Comparison of ENCODE assay signal across 17 cellular contexts in genomic region chr18:3046216-3046808, GRCh38. TPM values are rescaled to one million over a fixed set of nuclear protein-coding genes. Genes with fewer than 3 reads are reported as not detected.
A peak's percentile ranks its signal among the peaks of the same experiment; 100 is the strongest.
DNase-seq lines count a peak whose midpoint lies in the region; ATAC-seq and FAIRE-seq lines count a peak whose summit lies in the region.
"Had no signal": no experiment of that assay in that cellular context is flagged by ENCODE, and none has a peak within 500 bp of the region (broad histone marks: within the 10 kb centered on the region; RNA-seq: fewer than 3 reads in every experiment).

No MANE protein-coding gene starts in this region.

- no peak overlapping the region for H3K4me3 Mint-ChIP-seq in activated T-cell treated with anti-CD3 and anti-CD28 coated beads, Interleukin-2, amount 50 U/mL, for 24 hours
- peak overlapping the region; percentile 5 to 19 for H3K4me3 Mint-ChIP-seq in activated T-cell treated with anti-CD3 and anti-CD28 coated beads, Interleukin-2, amount 50 U/mL, for 72 hours
- H3K4me3 Mint-ChIP-seq in stimulated activated effector memory CD8-positive, alpha-beta T cell treated with anti-CD3 and anti-CD28 coated beads, Interleukin-12 subunit alpha, Interleukin-12 subunit beta, amount 100 ng/mL, for 72 hours: peak overlapping the region; percentile 26

- H3K9me3 Mint-ChIP-seq in activated T-cell treated with anti-CD3 and anti-CD28 coated beads, Interleukin-2, amount 50 U/mL, for 24 hours: no peaks in the 10 kb centered on the region
- no peaks in the 10 kb centered on the region for H3K9me3 Mint-ChIP-seq in activated T-cell treated with anti-CD3 and anti-CD28 coated beads, Interleukin-2, amount 50 U/mL, for 72 hours
- no peaks in the 10 kb centered on the region for H3K9me3 Mint-ChIP-seq in stimulated activated effector memory CD8-positive, alpha-beta T cell treated with anti-CD3 and anti-CD28 coated beads, Interleukin-12 subunit alpha, Interleukin-12 subunit beta, amount 100 ng/mL, for 72 hours

- DNase-seq in activated T-cell treated with anti-CD3 and anti-CD28 coated beads, Interleukin-2, amount 50 U/mL, for 24 hours: peak; percentile 41
- DNase-seq in activated T-cell treated with anti-CD3 and anti-CD28 coated beads for 4 hours (no peak), Kasumi-1 (lab: John Stamatoyannopoulos, UW) (no peak), GM19239 (ENCODE audit: insufficient read length, low spot score) (no peak)
- DNase-seq in activated T-cell treated with anti-CD3 and anti-CD28 coated beads, Interleukin-2, amount 50 U/mL, for 72 hours: peak; percentile 37 to 39
- no peak for DNase-seq in stimulated activated effector memory CD8-positive, alpha-beta T cell treated with anti-CD3 and anti-CD28 coated beads, Interleukin-12 subunit alpha, Interleukin-12 subunit beta, amount 100 ng/mL, for 72 hours (ENCODE audit: low spot score in 2 of 2)
- DNase-seq: activated gamma-delta T cell; central memory CD4-positive, alpha-beta T cell; DMS 273 treated with DMSO at 0.1 percent for 48 hours; hippocampal formation; left ventricle myocardium inferior; NCI-H226; occipital lobe; upper lobe of left lung had no signal

- H3K27me3 Mint-ChIP-seq in activated T-cell treated with anti-CD3 and anti-CD28 coated beads, Interleukin-2, amount 50 U/mL, for 24 hours: no peaks in the 10 kb centered on the region
- no peaks in the 10 kb centered on the region for H3K27me3 Mint-ChIP-seq in activated T-cell treated with anti-CD3 and anti-CD28 coated beads, Interleukin-2, amount 50 U/mL, for 72 hours (ENCODE audit: low read depth)

- ATAC-seq in HG02610 (IDR thresholded peaks at IDR 0.05; ENCODE audit: unreplicated experiment) (peak; percentile 77), HG03521 (IDR thresholded peaks at IDR 0.05; ENCODE audit: unreplicated experiment) (no peak)
- ATAC-seq in activated T-cell treated with anti-CD3 and anti-CD28 coated beads, Interleukin-2, amount 50 U/mL, for 72 hours (replicated peaks in 1 of 2): peak; percentile 100
- ATAC-seq in stimulated activated effector memory CD8-positive, alpha-beta T cell treated with anti-CD3 and anti-CD28 coated beads, Interleukin-12 subunit alpha, Interleukin-12 subunit beta, amount 100 ng/mL, for 72 hours: peak; percentile 100

- H3K4me1 Mint-ChIP-seq in activated T-cell treated with anti-CD3 and anti-CD28 coated beads, Interleukin-2, amount 50 U/mL, for 24 hours (ENCODE audit: low read depth): peaks cover 26% of the 10 kb centered on the region
- H3K4me1 Mint-ChIP-seq in activated T-cell treated with anti-CD3 and anti-CD28 coated beads, Interleukin-2, amount 50 U/mL, for 72 hours (ENCODE audit: low read depth): peaks cover 30% of the 10 kb centered on the region
- H3K4me1 Mint-ChIP-seq in stimulated activated effector memory CD8-positive, alpha-beta T cell treated with anti-CD3 and anti-CD28 coated beads, Interleukin-12 subunit alpha, Interleukin-12 subunit beta, amount 100 ng/mL, for 72 hours: peaks cover 11% of the 10 kb centered on the region

- H3K27ac Mint-ChIP-seq in activated T-cell treated with anti-CD3 and anti-CD28 coated beads, Interleukin-2, amount 50 U/mL, for 24 hours: peak overlapping the region; percentile 79
- H3K27ac Mint-ChIP-seq in activated T-cell treated with anti-CD3 and anti-CD28 coated beads, Interleukin-2, amount 50 U/mL, for 72 hours: peak overlapping the region; percentile 48
- H3K27ac Mint-ChIP-seq in stimulated activated effector memory CD8-positive, alpha-beta T cell treated with anti-CD3 and anti-CD28 coated beads, Interleukin-12 subunit alpha, Interleukin-12 subunit beta, amount 100 ng/mL, for 72 hours: no peak overlapping the region

- no peaks in the 10 kb centered on the region for H3K36me3 Mint-ChIP-seq in activated T-cell treated with anti-CD3 and anti-CD28 coated beads, Interleukin-2, amount 50 U/mL, for 24 hours (ENCODE audit: low read depth)
- no peaks in the 10 kb centered on the region for H3K36me3 Mint-ChIP-seq in activated T-cell treated with anti-CD3 and anti-CD28 coated beads, Interleukin-2, amount 50 U/mL, for 72 hours (ENCODE audit: insufficient read depth in 2 of 2)
- no peaks in the 10 kb centered on the region for H3K36me3 Mint-ChIP-seq in stimulated activated effector memory CD8-positive, alpha-beta T cell treated with anti-CD3 and anti-CD28 coated beads, Interleukin-12 subunit alpha, Interleukin-12 subunit beta, amount 100 ng/mL, for 72 hours

- no peak for FAIRE-seq in GM19239 (lab: Jason Lieb, UNC)
- FAIRE-seq: TTC549 had no signal

RNA-seq across cellular contexts. Expression of gene LPIN2, which starts 33.4 kb away (rescaled TPM):
- total RNA-seq in activated T-cell treated with anti-CD3 and anti-CD28 coated beads, Interleukin-2, amount 50 U/mL, for 72 hours: 100 to 1,000 TPM; 101 to 106 TPM

Comparison
In these comparisons a context has a peak if more than half of its experiments do, and no peak if none do; other contexts are left out.
1. DNase-seq: peak in activated T-cell treated with anti-CD3 and anti-CD28 coated beads, Interleukin-2, amount 50 U/mL, for 24 hours (single experiment) and activated T-cell treated with anti-CD3 and anti-CD28 coated beads, Interleukin-2, amount 50 U/mL, for 72 hours (2 of 2); none in activated T-cell treated with anti-CD3 and anti-CD28 coated beads for 4 hours (single experiment), stimulated activated effector memory CD8-positive, alpha-beta T cell treated with anti-CD3 and anti-CD28 coated beads, Interleukin-12 subunit alpha, Interleukin-12 subunit beta, amount 100 ng/mL, for 72 hours (0 of 2), Kasumi-1 (0 of 2) and GM19239 (single experiment).